In the genomic region with DNA sequence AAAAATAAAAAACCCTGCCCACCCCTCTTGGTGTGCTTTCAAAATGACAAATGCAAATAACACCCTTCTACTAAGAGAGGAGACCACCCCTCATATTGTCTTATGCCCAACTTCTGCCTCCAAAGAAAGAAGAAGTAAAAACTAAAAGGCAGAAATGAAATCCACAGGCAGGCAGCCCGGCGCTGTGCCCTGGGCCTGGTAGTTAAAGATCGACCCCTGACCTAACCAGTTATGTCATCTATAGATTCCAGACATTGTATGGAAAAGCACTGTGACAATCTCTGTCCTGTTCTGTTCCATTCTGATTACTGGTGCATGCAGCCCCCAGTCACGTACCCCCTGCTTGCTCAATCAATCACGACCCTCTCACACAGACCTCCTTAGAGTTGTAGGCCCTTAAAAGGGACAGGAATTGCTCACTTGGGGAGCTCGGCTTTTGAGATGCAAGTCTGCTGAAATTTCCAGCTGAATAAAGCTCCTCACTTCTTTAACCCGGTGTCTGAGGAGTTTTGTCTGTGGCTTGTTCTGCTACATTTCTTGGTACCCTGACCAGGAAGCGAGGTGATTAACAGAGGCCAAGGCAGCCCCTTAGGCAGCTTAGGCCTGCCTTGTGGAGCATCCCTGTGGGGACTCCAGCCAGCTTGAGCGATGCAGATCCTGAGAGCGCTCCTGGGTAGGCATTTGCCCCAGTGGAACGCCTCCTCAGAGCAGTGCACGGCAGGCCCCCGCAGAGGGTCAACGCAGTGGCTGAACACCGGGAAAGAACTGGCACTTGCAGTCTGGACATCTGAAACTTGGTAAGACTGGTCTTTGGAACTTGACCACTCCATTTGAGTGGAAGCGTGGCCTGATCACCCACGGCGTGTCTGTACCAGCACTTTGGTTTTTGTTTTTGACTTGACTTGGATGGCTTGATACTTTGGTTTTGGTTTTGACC, we compare ENCODE assay signal across 1 cellular context. TPM values are rescaled to one million over a fixed set of nuclear protein-coding genes. Genes with fewer than 3 reads are reported as not detected.
"Had no signal": no experiment of that assay in that cellular context is flagged by ENCODE, and none has a peak within 500 bp of the region (broad histone marks: within the 10 kb centered on the region; RNA-seq: fewer than 3 reads in every experiment).

No MANE protein-coding gene starts in this region.

RNA-seq across cellular contexts. Expression of gene TFPI, which starts 43.5 kb away (rescaled TPM):
- total RNA-seq: activated CD8-positive, alpha-beta T cell treated with anti-CD3 and anti-CD28 coated beads, Interleukin-2, amount 10 ng/mL, durations not matched to agents 7 days and 5 days had no signal
